ENCODE assay signal across 28 cellular contexts in the genomic region with DNA sequence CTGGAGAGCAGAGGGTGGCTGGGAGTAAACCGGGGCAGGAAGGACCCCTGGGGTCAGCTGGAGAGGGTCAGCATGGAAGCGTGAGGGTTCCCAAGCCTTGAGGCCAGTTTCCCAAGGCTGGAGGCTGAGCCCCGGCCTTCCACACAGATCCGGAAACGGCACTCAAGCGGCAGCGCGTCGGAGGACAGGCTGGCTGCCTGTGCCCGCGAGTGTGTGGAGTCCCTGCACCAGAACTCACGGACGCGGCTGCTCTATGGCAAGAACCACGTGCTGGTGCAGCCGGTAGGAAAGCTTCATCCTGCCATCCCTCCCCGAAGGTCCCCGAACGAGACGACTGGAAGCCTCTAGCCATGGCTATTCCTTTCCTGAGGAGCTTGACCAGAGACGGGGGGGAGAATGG.
"Had no signal": no experiment of that assay in that cellular context is flagged by ENCODE, and none has a peak within 500 bp of the region (broad histone marks: within the 10 kb centered on the region; RNA-seq: fewer than 3 reads in every experiment).

No MANE protein-coding gene starts in this region.

- H3K4me3 Mint-ChIP-seq: activated CD8-positive, alpha-beta T cell treated with anti-CD3 and anti-CD28 coated beads for 36 hours; activated naive CD8-positive, alpha-beta T cell; activated T-cell treated with anti-CD3 and anti-CD28 coated beads, Interleukin-2, amount 50 U/mL, for 4 hours; activated T-helper 17 cell treated with anti-CD3 and anti-CD28 coated beads, Interleukin-2, amount 50 U/mL, for 72 hours; dendritic cell treated with granulocyte-macrophage colony-stimulating factor and Interleukin-4, amounts not matched to agents 40 ng/mL and 50 ng/mL, for 4 days; effector memory CD8-positive, alpha-beta T cell; T-helper 17 cell; T-helper 2 cell treated with Interferon-gamma antibody and Interleukin-4, amounts not matched to agents 5 μg/mL and 100 μg/mL, for 36 hours; WTC11 had no signal

- H3K4me3 ChIP-seq: body of pancreas, coronary artery, esophagus muscularis mucosa, gastrocnemius medialis had no signal

- FAIRE-seq: TTC549 had no signal

- H3K36me3 Mint-ChIP-seq: activated naive CD8-positive, alpha-beta T cell; WTC11 had no signal

- H3K27ac Mint-ChIP-seq: activated CD8-positive, alpha-beta T cell treated with anti-CD3 and anti-CD28 coated beads for 36 hours; activated naive CD8-positive, alpha-beta T cell; activated T-helper 17 cell treated with anti-CD3 and anti-CD28 coated beads, Interleukin-2, amount 50 U/mL, for 72 hours; dendritic cell treated with granulocyte-macrophage colony-stimulating factor and Interleukin-4, amounts not matched to agents 40 ng/mL and 50 ng/mL, for 4 days; T-helper 17 cell; T-helper 2 cell treated with Interferon-gamma antibody and Interleukin-4, amounts not matched to agents 5 μg/mL and 100 μg/mL, for 36 hours; WTC11 had no signal

- H3K9me3 ChIP-seq: body of pancreas, esophagus muscularis mucosa, gastrocnemius medialis had no signal

- H3K36me3 ChIP-seq: gastrocnemius medialis had no signal

- DNase-seq: activated CD4-positive, alpha-beta T cell treated with anti-CD3 and anti-CD28 coated beads for 48 hours; activated CD4-positive, alpha-beta T cell treated with anti-CD3 and anti-CD28 coated beads, Interleukin-2, amount 50 U/mL, for 1 hour; activated CD4-positive, alpha-beta T cell treated with anti-CD3 and anti-CD28 coated beads, Interleukin-2, amount 50 U/mL, for 48 hours; activated CD8-positive, alpha-beta memory T cell treated with anti-CD3 and anti-CD28 coated beads for 24 hours; activated CD8-positive, alpha-beta T cell treated with anti-CD3 and anti-CD28 coated beads for 36 hours; activated effector memory CD4-positive, alpha-beta T cell treated with Interleukin-2 at 50 U/mL for 16 hours; activated gamma-delta T cell treated with Interleukin-2 at 50 U/mL for 16 hours; activated naive CD4-positive, alpha-beta T cell treated with anti-CD3 and anti-CD28 coated beads, Interleukin-2, amount 50 U/mL, for 16 hours; activated naive CD4-positive, alpha-beta T cell treated with Interleukin-2 at 50 U/mL for 16 hours; activated T-cell treated with anti-CD3 and anti-CD28 coated beads, Interleukin-2, amount 50 U/mL, for 4 hours; amniotic stem cell; body of pancreas; effector CD4-positive, alpha-beta T cell; effector memory CD8-positive, alpha-beta T cell; erythroblast; foreskin keratinocyte; gastrocnemius medialis; T-helper 1 cell; T-helper 17 cell had no signal

- H3K9me3 Mint-ChIP-seq: activated CD8-positive, alpha-beta T cell treated with anti-CD3 and anti-CD28 coated beads for 36 hours; activated T-cell treated with anti-CD3 and anti-CD28 coated beads, Interleukin-2, amount 50 U/mL, for 4 hours; activated T-helper 17 cell treated with anti-CD3 and anti-CD28 coated beads, Interleukin-2, amount 50 U/mL, for 72 hours; dendritic cell treated with granulocyte-macrophage colony-stimulating factor and Interleukin-4, amounts not matched to agents 40 ng/mL and 50 ng/mL, for 4 days; effector memory CD8-positive, alpha-beta T cell; T-helper 2 cell treated with Interferon-gamma antibody and Interleukin-4, amounts not matched to agents 5 μg/mL and 100 μg/mL, for 36 hours; WTC11 had no signal

- H3K27ac ChIP-seq: body of pancreas, coronary artery, foreskin keratinocyte, VCaP had no signal

- H3K27me3 Mint-ChIP-seq: activated CD8-positive, alpha-beta T cell treated with anti-CD3 and anti-CD28 coated beads for 36 hours; activated naive CD8-positive, alpha-beta T cell; activated T-helper 17 cell treated with anti-CD3 and anti-CD28 coated beads, Interleukin-2, amount 50 U/mL, for 72 hours; dendritic cell treated with granulocyte-macrophage colony-stimulating factor and Interleukin-4, amounts not matched to agents 40 ng/mL and 50 ng/mL, for 4 days; effector memory CD8-positive, alpha-beta T cell; T-helper 17 cell had no signal

- H3K4me1 Mint-ChIP-seq: activated T-helper 17 cell treated with anti-CD3 and anti-CD28 coated beads, Interleukin-2, amount 50 U/mL, for 72 hours had no signal

- H3K27me3 ChIP-seq: body of pancreas, esophagus muscularis mucosa, foreskin keratinocyte, gastrocnemius medialis had no signal

- ATAC-seq: activated CD8-positive, alpha-beta T cell treated with anti-CD3 and anti-CD28 coated beads for 36 hours; activated T-cell treated with anti-CD3 and anti-CD28 coated beads, Interleukin-2, amount 50 U/mL, for 4 hours; activated T-helper 17 cell treated with anti-CD3 and anti-CD28 coated beads, Interleukin-2, amount 50 U/mL, for 72 hours; body of pancreas; effector memory CD8-positive, alpha-beta T cell; foreskin keratinocyte; T-helper 17 cell; WTC11 had no signal
